ENCODE assay signal across 17 cellular contexts in the genomic region with DNA sequence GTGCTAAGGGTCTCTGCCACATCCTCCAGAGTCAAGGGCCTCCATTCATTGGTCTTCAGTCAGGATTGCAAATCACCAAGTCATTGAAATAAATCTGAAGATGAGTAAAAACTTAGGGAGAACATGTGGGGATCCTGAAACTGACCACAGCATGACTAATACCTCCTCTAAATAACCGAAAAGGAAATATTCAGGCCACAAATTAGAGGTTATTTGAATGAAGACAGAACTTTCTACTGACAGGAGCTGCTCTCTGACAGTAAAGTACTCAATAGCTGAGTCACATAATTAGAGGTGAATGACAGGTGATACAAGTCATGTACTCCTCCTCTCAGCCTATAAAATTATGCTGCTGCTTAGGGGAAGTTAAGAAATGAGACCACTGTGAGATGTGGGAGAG.
DNase-seq lines count a peak whose midpoint lies in the region; ATAC-seq and TF ChIP-seq lines count a peak whose summit lies in the region.
"Had no signal": no experiment of that assay in that cellular context is flagged by ENCODE, and none has a peak within 500 bp of the region (broad histone marks: within the 10 kb centered on the region; RNA-seq: fewer than 3 reads in every experiment).

No MANE protein-coding gene starts in this region.

- no peak overlapping the region for H3K4me3 Mint-ChIP-seq in CD8-positive, alpha-beta memory T cell
- H3K4me3 Mint-ChIP-seq: WTC11 had no signal

- CTCF ChIA-PET in CD8-positive, alpha-beta memory T cell (lab: Charles Lee), result no interaction called here

- H3K4me1 Mint-ChIP-seq in CD8-positive, alpha-beta memory T cell, result no peaks in the 10 kb centered on the region
- H3K4me1 Mint-ChIP-seq: WTC11 had no signal

- H3K27me3 Mint-ChIP-seq in CD8-positive, alpha-beta memory T cell, result peaks cover 0 to 5% of the 10 kb centered on the region in 2 donors

- no peak overlapping the region for H3K4me3 ChIP-seq in GM12865 (ENCODE audit: low read depth, low read length)
- H3K4me3 ChIP-seq in astrocyte of the spinal cord (ENCODE audit: low read depth, low read length), result no peak overlapping the region
- H3K4me3 ChIP-seq in CD8-positive, alpha-beta memory T cell (ENCODE audit: low read length), result no peak overlapping the region
- H3K4me3 ChIP-seq: dorsolateral prefrontal cortex, psoas muscle had no signal

- no peaks in the 10 kb centered on the region for H3K27me3 ChIP-seq in CD8-positive, alpha-beta memory T cell (ENCODE audit: insufficient read depth, low read length, poor library complexity, severe bottlenecking)
- H3K27me3 ChIP-seq: BE2C had no signal

- DNase-seq in GM12865 (ENCODE audit: low read depth) (peak; percentile 5), astrocyte of the spinal cord (ENCODE audit: low read depth, low spot score) (peak; percentile 44)
- DNase-seq in CD8-positive, alpha-beta memory T cell, result no peak
- no peak for DNase-seq in activated naive CD4-positive, alpha-beta T cell (lab: John Stamatoyannopoulos, UW)
- DNase-seq: BE2C; dorsolateral prefrontal cortex; foreskin fibroblast; NCI-H1105 treated with DMSO at 0.1 percent for 48 hours; psoas muscle; SIG-M5; stimulated activated CD4-positive, alpha-beta T cell treated with anti-CD3 and anti-CD28 coated beads, Interleukin-2, amount 100 ng/mL, for 48 hours; stimulated activated naive CD4-positive, alpha-beta T cell had no signal

- no peak overlapping the region for H3K27ac Mint-ChIP-seq in CD8-positive, alpha-beta memory T cell
- H3K27ac Mint-ChIP-seq: WTC11 had no signal

- peaks cover 0 to 3% (median 0%) of the 10 kb centered on the region in 5 donors for H3K9me3 Mint-ChIP-seq in CD8-positive, alpha-beta memory T cell
- H3K9me3 Mint-ChIP-seq: WTC11 had no signal

- ATAC-seq in GM21529 (IDR thresholded peaks at IDR 0.05; ENCODE audit: unreplicated experiment), result peak; percentile 70
- peak; percentile 91 for ATAC-seq in HG03469 (IDR thresholded peaks at IDR 0.05; ENCODE audit: unreplicated experiment)
- ATAC-seq in activated CD4-positive, CD25-positive, alpha-beta regulatory T cell treated with anti-CD3 and anti-CD28 coated beads, Interleukin-2, amount 50 U/mL, for 24 hours, result no peak
- no peak for ATAC-seq in GM18517 (IDR thresholded peaks at IDR 0.05; ENCODE audit: unreplicated experiment)
- ATAC-seq: psoas muscle, WTC11 had no signal

- TF ChIP-seq CTCF in GM12865 (IDR thresholded peaks at IDR 0.05; ENCODE audit: insufficient read depth, low read depth, low read length, missing control alignments), result no peak
- no peak for TF ChIP-seq CTCF in astrocyte of the spinal cord (IDR thresholded peaks at IDR 0.05; ENCODE audit: low read depth, low read length)

- no peaks in the 10 kb centered on the region for H3K36me3 ChIP-seq in CD8-positive, alpha-beta memory T cell (ENCODE audit: insufficient read depth, low read length)
- H3K36me3 ChIP-seq: BE2C had no signal

- no peak overlapping the region for H3K27ac ChIP-seq in CD8-positive, alpha-beta memory T cell (ENCODE audit: low read depth, low read length)
- H3K27ac ChIP-seq: dorsolateral prefrontal cortex, psoas muscle had no signal

- H3K36me3 Mint-ChIP-seq in CD8-positive, alpha-beta memory T cell, result no peaks in the 10 kb centered on the region
- H3K36me3 Mint-ChIP-seq: WTC11 had no signal

- H3K4me1 ChIP-seq in CD8-positive, alpha-beta memory T cell (ENCODE audit: insufficient read depth, low read length), result no peaks in the 10 kb centered on the region
- H3K4me1 ChIP-seq: BE2C, psoas muscle had no signal

- in situ Hi-C loops in astrocyte of the spinal cord (cut with HindIII; ENCODE audit: low sequenced_read_pairs), result no loop called here

- no peaks in the 10 kb centered on the region for H3K9me3 ChIP-seq in CD8-positive, alpha-beta memory T cell (ENCODE audit: low read length)
- H3K9me3 ChIP-seq: BE2C, psoas muscle had no signal

- POLR2A ChIA-PET in CD8-positive, alpha-beta memory T cell (lab: Charles Lee), result no interaction called here

Comparison
In these comparisons a context has a peak if more than half of its experiments do, and no peak if none do; other contexts are left out.
1. DNase-seq: peak in GM12865 (single experiment) and astrocyte of the spinal cord (single experiment); none in CD8-positive, alpha-beta memory T cell (0 of 5) and activated naive CD4-positive, alpha-beta T cell (0 of 4).
2. ATAC-seq: peak in GM21529 (single experiment) and HG03469 (single experiment); none in activated CD4-positive, CD25-positive, alpha-beta regulatory T cell treated with anti-CD3 and anti-CD28 coated beads, Interleukin-2, amount 50 U/mL, for 24 hours (0 of 2) and GM18517 (single experiment).